In genomic region chr1:156146749-156147405, GRCh38 we compare ENCODE assay signal across 1 cellular context.
TF ChIP-seq lines count a peak whose summit lies in the region.

No MANE protein-coding gene starts in this region.

TF ChIP-seq in HepG2, 621 proteins besides CTCF, POLR2A, EP300 and RAD21:
- TF ChIP-seq, protein P1, sequence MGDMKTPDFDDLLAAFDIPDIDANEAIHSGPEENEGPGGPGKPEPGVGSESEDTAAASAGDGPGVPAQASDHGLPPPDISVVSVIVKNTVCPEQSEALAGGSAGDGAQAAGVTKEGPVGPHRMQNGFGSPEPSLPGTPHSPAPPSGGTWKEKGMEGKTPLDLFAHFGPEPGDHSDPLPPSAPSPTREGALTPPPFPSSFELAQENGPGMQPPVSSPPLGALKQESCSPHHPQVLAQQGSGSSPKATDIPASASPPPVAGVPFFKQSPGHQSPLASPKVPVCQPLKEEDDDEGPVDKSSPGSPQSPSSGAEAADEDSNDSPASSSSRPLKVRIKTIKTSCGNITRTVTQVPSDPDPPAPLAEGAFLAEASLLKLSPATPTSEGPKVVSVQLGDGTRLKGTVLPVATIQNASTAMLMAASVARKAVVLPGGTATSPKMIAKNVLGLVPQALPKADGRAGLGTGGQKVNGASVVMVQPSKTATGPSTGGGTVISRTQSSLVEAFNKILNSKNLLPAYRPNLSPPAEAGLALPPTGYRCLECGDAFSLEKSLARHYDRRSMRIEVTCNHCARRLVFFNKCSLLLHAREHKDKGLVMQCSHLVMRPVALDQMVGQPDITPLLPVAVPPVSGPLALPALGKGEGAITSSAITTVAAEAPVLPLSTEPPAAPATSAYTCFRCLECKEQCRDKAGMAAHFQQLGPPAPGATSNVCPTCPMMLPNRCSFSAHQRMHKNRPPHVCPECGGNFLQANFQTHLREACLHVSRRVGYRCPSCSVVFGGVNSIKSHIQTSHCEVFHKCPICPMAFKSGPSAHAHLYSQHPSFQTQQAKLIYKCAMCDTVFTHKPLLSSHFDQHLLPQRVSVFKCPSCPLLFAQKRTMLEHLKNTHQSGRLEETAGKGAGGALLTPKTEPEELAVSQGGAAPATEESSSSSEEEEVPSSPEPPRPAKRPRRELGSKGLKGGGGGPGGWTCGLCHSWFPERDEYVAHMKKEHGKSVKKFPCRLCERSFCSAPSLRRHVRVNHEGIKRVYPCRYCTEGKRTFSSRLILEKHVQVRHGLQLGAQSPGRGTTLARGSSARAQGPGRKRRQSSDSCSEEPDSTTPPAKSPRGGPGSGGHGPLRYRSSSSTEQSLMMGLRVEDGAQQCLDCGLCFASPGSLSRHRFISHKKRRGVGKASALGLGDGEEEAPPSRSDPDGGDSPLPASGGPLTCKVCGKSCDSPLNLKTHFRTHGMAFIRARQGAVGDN (CRISPR knock-in tag; IDR thresholded peaks at IDR 0.05), result peak; percentile 43
- TF ChIP-seq HNF1B (CRISPR knock-in tag; IDR thresholded peaks at IDR 0.05) (no peak), ZNF773 (CRISPR knock-in tag; IDR thresholded peaks at IDR 0.05; ENCODE audit: borderline replicate concordance) (no peak), THAP8 (CRISPR knock-in tag; IDR thresholded peaks at IDR 0.05; ENCODE audit: borderline replicate concordance) (no peak), GATAD1 (CRISPR knock-in tag; IDR thresholded peaks at IDR 0.05) (no peak), ZBTB37 (CRISPR knock-in tag; IDR thresholded peaks at IDR 0.05) (no peak), IKZF4 (CRISPR knock-in tag; IDR thresholded peaks at IDR 0.05; ENCODE audit: borderline replicate concordance, low read depth, not compliant biosample characterization) (no peak), MIER3 (CRISPR knock-in tag; IDR thresholded peaks at IDR 0.05; ENCODE audit: borderline replicate concordance) (no peak), ZNF562 (CRISPR knock-in tag; IDR thresholded peaks at IDR 0.05; ENCODE audit: borderline replicate concordance) (no peak), FOXA3 (CRISPR knock-in tag; IDR thresholded peaks at IDR 0.05) (no peak), HMG20A (CRISPR knock-in tag; IDR thresholded peaks at IDR 0.05; ENCODE audit: borderline replicate concordance) (no peak), ZBTB43 (CRISPR knock-in tag; conservative IDR thresholded peaks at IDR 0.05) (no peak), NR1H2 (CRISPR knock-in tag; IDR thresholded peaks at IDR 0.05; ENCODE audit: borderline replicate concordance, low read depth) (no peak), ZBTB2 (CRISPR knock-in tag; IDR thresholded peaks at IDR 0.05; ENCODE audit: low read depth) (no peak), ZFP41 (CRISPR knock-in tag; IDR thresholded peaks at IDR 0.05; ENCODE audit: borderline replicate concordance) (no peak), ZNF605 (CRISPR knock-in tag; IDR thresholded peaks at IDR 0.05) (peak; percentile 53; the same call in 1 of the 2 replicates), ZNF841 (CRISPR knock-in tag; IDR thresholded peaks at IDR 0.05; ENCODE audit: borderline replicate concordance) (no peak), FOSL2 (CRISPR knock-in tag; IDR thresholded peaks at IDR 0.05) (no peak), HNRNPL (IDR thresholded peaks at IDR 0.05; ENCODE audit: low read depth, low read length) (peak; percentile 88), PATZ1 (CRISPR knock-in tag; IDR thresholded peaks at IDR 0.05) (no peak; the same call in 1 of the 2 replicates), RBFOX2 (IDR thresholded peaks at IDR 0.05; ENCODE audit: low read depth, low read length) (no peak)
- TF ChIP-seq, protein P2, sequence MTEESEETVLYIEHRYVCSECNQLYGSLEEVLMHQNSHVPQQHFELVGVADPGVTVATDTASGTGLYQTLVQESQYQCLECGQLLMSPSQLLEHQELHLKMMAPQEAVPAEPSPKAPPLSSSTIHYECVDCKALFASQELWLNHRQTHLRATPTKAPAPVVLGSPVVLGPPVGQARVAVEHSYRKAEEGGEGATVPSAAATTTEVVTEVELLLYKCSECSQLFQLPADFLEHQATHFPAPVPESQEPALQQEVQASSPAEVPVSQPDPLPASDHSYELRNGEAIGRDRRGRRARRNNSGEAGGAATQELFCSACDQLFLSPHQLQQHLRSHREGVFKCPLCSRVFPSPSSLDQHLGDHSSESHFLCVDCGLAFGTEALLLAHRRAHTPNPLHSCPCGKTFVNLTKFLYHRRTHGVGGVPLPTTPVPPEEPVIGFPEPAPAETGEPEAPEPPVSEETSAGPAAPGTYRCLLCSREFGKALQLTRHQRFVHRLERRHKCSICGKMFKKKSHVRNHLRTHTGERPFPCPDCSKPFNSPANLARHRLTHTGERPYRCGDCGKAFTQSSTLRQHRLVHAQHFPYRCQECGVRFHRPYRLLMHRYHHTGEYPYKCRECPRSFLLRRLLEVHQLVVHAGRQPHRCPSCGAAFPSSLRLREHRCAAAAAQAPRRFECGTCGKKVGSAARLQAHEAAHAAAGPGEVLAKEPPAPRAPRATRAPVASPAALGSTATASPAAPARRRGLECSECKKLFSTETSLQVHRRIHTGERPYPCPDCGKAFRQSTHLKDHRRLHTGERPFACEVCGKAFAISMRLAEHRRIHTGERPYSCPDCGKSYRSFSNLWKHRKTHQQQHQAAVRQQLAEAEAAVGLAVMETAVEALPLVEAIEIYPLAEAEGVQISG (CRISPR knock-in tag; IDR thresholded peaks at IDR 0.05), result no peak
